In genomic region chr13:112263152-112263551, GRCh38 we compare ENCODE assay signal across 21 cellular contexts.
"Had no signal": no experiment of that assay in that cellular context is flagged by ENCODE, and none has a peak within 500 bp of the region (broad histone marks: within the 10 kb centered on the region; RNA-seq: fewer than 3 reads in every experiment).

No MANE protein-coding gene starts in this region.

- H3K4me3 ChIP-seq: SJSA1, SK-N-MC had no signal

- H3K4me1 ChIP-seq: SJSA1 had no signal

- H3K27ac ChIP-seq: SJSA1, SK-N-MC had no signal

- H3K36me3 ChIP-seq: SJSA1 had no signal

- H3K9me3 ChIP-seq: SJSA1 had no signal

- DNase-seq: KBM-7, MV-4-11, NCI-H1048, NCI-H1105, NCI-H1417, NCI-H146, NCI-H1694 treated with DMSO at 0.1 percent for 48 hours, NCI-H1930, NCI-H2081, NCI-H2107, NCI-H2227 treated with DMSO at 0.1 percent for 48 hours, NCI-H446, NCI-H510A, NCI-H524 treated with DMSO at 0.1 percent for 48 hours, NCI-H69, NCI-H774, Right ventricle myocardium superior, RPMI8226, SIG-M5 had no signal
